Comparison of ENCODE assay signal across 1 cellular context in genomic region chr2:203327918-203328734, GRCh38.
TF ChIP-seq lines count a peak whose summit lies in the region.

ABI2 (plus strand) TSS chr2:203328394; CDS start chr2:203328515, 121 bp downstream.

TF ChIP-seq in IMR-90, 13 proteins besides CTCF, POLR2A, EP300 and RAD21:
- 0 out of 2 replicates have a peak, but pooled peaks have one; percentile 52 for TF ChIP-seq MXI1 (IDR thresholded peaks at IDR 0.05; ENCODE audit: borderline replicate concordance, low read depth, low read length)
- TF ChIP-seq USF2 (IDR thresholded peaks at IDR 0.05; ENCODE audit: low read depth, low read length): no peak; the same call in 1 of the 2 replicates
- TF ChIP-seq MAZ (IDR thresholded peaks at IDR 0.05; ENCODE audit: borderline replicate concordance, low read depth, low read length): peak; percentile 98
- TF ChIP-seq CHD1 (IDR thresholded peaks at IDR 0.05; ENCODE audit: low read depth, low read length): no peak
